In the genomic region with DNA sequence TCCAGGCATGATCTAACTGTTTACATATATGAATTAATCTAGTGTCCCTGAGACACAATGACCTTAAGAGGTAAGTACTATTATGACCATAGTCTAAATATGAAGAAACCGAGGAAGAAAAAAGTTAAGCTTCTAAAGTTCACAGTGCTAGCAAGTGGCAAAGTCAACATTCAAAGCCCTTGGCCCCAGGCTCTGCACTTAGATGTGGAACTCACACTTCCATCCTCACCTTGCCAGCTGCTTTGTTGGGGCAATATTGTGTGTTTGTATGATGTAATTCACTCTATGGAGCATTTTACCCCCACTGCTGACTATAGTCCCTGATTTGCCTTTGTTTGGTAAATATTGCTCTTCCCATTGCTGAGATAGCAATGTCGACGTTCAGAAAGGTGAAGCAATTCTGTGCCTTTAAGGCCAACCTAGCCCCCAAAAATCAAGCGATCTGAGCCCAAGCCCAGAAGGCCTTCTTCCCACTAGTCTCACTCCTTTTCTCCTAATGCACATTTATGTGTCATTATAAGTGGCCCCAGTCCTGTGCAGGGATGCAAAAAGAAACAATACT, we compare ENCODE assay signal across 28 cellular contexts.
"Had no signal": no experiment of that assay in that cellular context is flagged by ENCODE, and none has a peak within 500 bp of the region (broad histone marks: within the 10 kb centered on the region; RNA-seq: fewer than 3 reads in every experiment).

No MANE protein-coding gene starts in this region.

- H3K4me3 Mint-ChIP-seq: activated CD4-positive, alpha-beta memory T cell treated with anti-CD3 and anti-CD28 coated beads, Interleukin-2, amount 10 ng/mL, durations not matched to agents 7 days and 5 days; activated naive CD8-positive, alpha-beta T cell; activated T-cell treated with anti-CD3 and anti-CD28 coated beads, Interleukin-2, amount 50 U/mL, for 24 hours; activated T-cell treated with anti-CD3 and anti-CD28 coated beads, Interleukin-2, amount 50 U/mL, for 72 hours; activated T-helper 17 cell treated with anti-CD3 and anti-CD28 coated beads, Interleukin-2, amount 50 U/mL, for 72 hours; effector memory CD8-positive, alpha-beta T cell had no signal

- H3K9me3 Mint-ChIP-seq: activated CD4-positive, alpha-beta memory T cell treated with anti-CD3 and anti-CD28 coated beads, Interleukin-2, amount 10 ng/mL, durations not matched to agents 7 days and 5 days; activated T-cell treated with anti-CD3 and anti-CD28 coated beads, Interleukin-2, amount 50 U/mL, for 24 hours; activated T-helper 17 cell treated with anti-CD3 and anti-CD28 coated beads, Interleukin-2, amount 50 U/mL, for 72 hours; effector memory CD8-positive, alpha-beta T cell had no signal

- H3K36me3 Mint-ChIP-seq: activated naive CD8-positive, alpha-beta T cell had no signal

- ATAC-seq: activated T-cell treated with anti-CD3 and anti-CD28 coated beads, Interleukin-2, amount 50 U/mL, for 72 hours; activated T-helper 17 cell treated with anti-CD3 and anti-CD28 coated beads, Interleukin-2, amount 50 U/mL, for 72 hours; effector memory CD8-positive, alpha-beta T cell; foreskin keratinocyte; gastroesophageal sphincter; heart right ventricle had no signal

- H3K27me3 Mint-ChIP-seq: activated naive CD8-positive, alpha-beta T cell; activated T-cell treated with anti-CD3 and anti-CD28 coated beads, Interleukin-2, amount 50 U/mL, for 24 hours; activated T-helper 17 cell treated with anti-CD3 and anti-CD28 coated beads, Interleukin-2, amount 50 U/mL, for 72 hours had no signal

- H3K27ac Mint-ChIP-seq: activated CD4-positive, alpha-beta memory T cell treated with anti-CD3 and anti-CD28 coated beads, Interleukin-2, amount 10 ng/mL, durations not matched to agents 7 days and 5 days; activated naive CD8-positive, alpha-beta T cell; activated T-cell treated with anti-CD3 and anti-CD28 coated beads, Interleukin-2, amount 50 U/mL, for 24 hours; activated T-cell treated with anti-CD3 and anti-CD28 coated beads, Interleukin-2, amount 50 U/mL, for 72 hours; activated T-helper 17 cell treated with anti-CD3 and anti-CD28 coated beads, Interleukin-2, amount 50 U/mL, for 72 hours had no signal

- DNase-seq: activated CD4-positive, alpha-beta memory T cell treated with anti-CD3 and anti-CD28 coated beads, Interleukin-2, amount 10 ng/mL, durations not matched to agents 7 days and 5 days; activated CD4-positive, alpha-beta T cell treated with anti-CD3 and anti-CD28 coated beads for 4 hours; activated CD4-positive, alpha-beta T cell treated with anti-CD3 and anti-CD28 coated beads, Interleukin-2, amount 50 U/mL, for 4 hours; activated CD4-positive, CD25-positive, alpha-beta regulatory T cell; activated CD4-positive, CD25-positive, alpha-beta regulatory T cell treated with anti-CD3 and anti-CD28 coated beads, Interleukin-2, amount 50 U/mL, for 72 hours; activated CD8-positive, alpha-beta memory T cell treated with anti-CD3 and anti-CD28 coated beads, Interleukin-2, amount 50 U/mL, for 48 hours; activated effector memory CD4-positive, alpha-beta T cell treated with Interleukin-2 at 50 U/mL for 16 hours; activated gamma-delta T cell treated with Interleukin-2 at 50 U/mL for 16 hours; activated naive CD4-positive, alpha-beta T cell treated with anti-CD3 and anti-CD28 coated beads, Interleukin-2, amount 50 U/mL, for 16 hours; activated naive CD4-positive, alpha-beta T cell treated with Interleukin-2 at 50 U/mL for 16 hours; activated T-cell treated with anti-CD3 and anti-CD28 coated beads for 4 hours; activated T-cell treated with anti-CD3 and anti-CD28 coated beads, Interleukin-2, amount 50 U/mL, for 24 hours; activated T-cell treated with anti-CD3 and anti-CD28 coated beads, Interleukin-2, amount 50 U/mL, for 72 hours; amniotic stem cell; anterior cingulate cortex; caudate nucleus; cortex of kidney; dermis blood vessel endothelial cell; effector CD4-positive, alpha-beta T cell; effector memory CD8-positive, alpha-beta T cell; erythroblast; foreskin keratinocyte; heart right ventricle; T-helper 1 cell; T-helper 2 cell had no signal
